In the genomic region with DNA sequence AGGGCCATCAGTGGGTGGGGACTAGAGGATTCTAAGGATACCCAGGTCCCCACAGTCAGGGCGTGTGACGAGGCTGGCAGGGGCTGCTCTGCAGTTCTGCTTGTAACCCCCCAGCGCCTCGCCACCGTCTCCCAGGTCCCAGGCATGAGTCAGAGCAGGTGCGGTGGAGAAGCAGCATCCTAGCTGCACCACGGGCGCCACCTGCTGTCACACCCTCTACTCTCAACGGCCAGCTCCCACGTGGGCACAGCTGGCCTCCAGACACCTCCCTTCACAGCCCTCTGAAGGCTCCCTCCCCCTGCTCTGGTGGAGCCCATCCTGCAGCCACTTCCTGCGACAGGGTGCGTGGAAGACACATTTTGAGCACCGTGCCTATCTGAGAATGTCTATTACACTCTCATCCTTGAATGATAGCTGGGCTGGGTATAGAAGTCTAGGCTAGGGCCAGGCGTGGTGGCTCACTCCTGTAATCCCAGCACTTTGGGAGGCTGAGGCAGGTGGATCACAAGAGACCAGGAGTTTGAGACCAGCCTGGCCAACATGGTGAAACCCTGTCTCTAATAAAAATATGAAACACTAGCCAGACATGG, we compare ENCODE assay signal across 15 cellular contexts. TPM values are rescaled to one million over a fixed set of nuclear protein-coding genes. Genes with fewer than 3 reads are reported as not detected.
DNase-seq lines count a peak whose midpoint lies in the region; FAIRE-seq and TF ChIP-seq lines count a peak whose summit lies in the region.
"Had no signal": no experiment of that assay in that cellular context is flagged by ENCODE, and none has a peak within 500 bp of the region (broad histone marks: within the 10 kb centered on the region; RNA-seq: fewer than 3 reads in every experiment).

No MANE protein-coding gene starts in this region.

- FAIRE-seq in bronchial epithelial cell (lab: Jason Lieb, UNC) = no peak

- H3K4me3 ChIP-seq in bronchial epithelial cell (ENCODE audit: low read depth, low read length) (no peak overlapping the region), trophoblast cell (ENCODE audit: low read depth, low read length) (no peak overlapping the region)
- H3K4me3 ChIP-seq: esophagus squamous epithelium had no signal

- H3K9ac ChIP-seq in trophoblast cell (ENCODE audit: low read length) = no peak overlapping the region

- H3K27me3 ChIP-seq in bronchial epithelial cell (ENCODE audit: control insufficient read depth, insufficient read depth, low read length) (peaks cover 2% of the 10 kb centered on the region), trophoblast cell (ENCODE audit: insufficient read depth, low read length) (no peaks in the 10 kb centered on the region)

- H2AK5ac ChIP-seq in trophoblast cell (ENCODE audit: low read length) = no peak overlapping the region

- no peak overlapping the region for H3K27ac ChIP-seq in trophoblast cell (ENCODE audit: low read depth, low read length)
- H3K27ac ChIP-seq: esophagus squamous epithelium had no signal

- no peak overlapping the region for H2BK5ac ChIP-seq in trophoblast cell (ENCODE audit: low read depth, low read length, poor library complexity)

- H3K36me3 ChIP-seq in bronchial epithelial cell (ENCODE audit: control insufficient read depth, insufficient read depth, low read length) = no peaks in the 10 kb centered on the region
- H3K36me3 ChIP-seq in trophoblast cell (ENCODE audit: control insufficient read depth in 1 of 2, insufficient read depth in 2 of 2, low read length in 2 of 2) = no peaks in the 10 kb centered on the region
- H3K36me3 ChIP-seq: esophagus squamous epithelium had no signal

- no peak overlapping the region for H2BK12ac ChIP-seq in trophoblast cell (ENCODE audit: low read length)

- no peaks in the 10 kb centered on the region for H3K79me2 ChIP-seq in trophoblast cell (ENCODE audit: control insufficient read depth, insufficient read depth, low read length, poor library complexity)

- H3K79me1 ChIP-seq in trophoblast cell (ENCODE audit: low read length) = no peaks in the 10 kb centered on the region

- no peak overlapping the region for H3K4me2 ChIP-seq in trophoblast cell (ENCODE audit: low read length)

- H3K4me1 ChIP-seq in trophoblast cell (ENCODE audit: control insufficient read depth in 1 of 2, insufficient read depth in 2 of 2, low read length in 2 of 2) = no peaks in the 10 kb centered on the region

- no peak overlapping the region for H2BK120ac ChIP-seq in trophoblast cell (ENCODE audit: insufficient read depth, low read length, poor library complexity)

- H4K8ac ChIP-seq in trophoblast cell (ENCODE audit: low read depth, low read length) = no peak overlapping the region

- H3K14ac ChIP-seq in trophoblast cell (ENCODE audit: low read length) = no peak overlapping the region

- H4K91ac ChIP-seq in trophoblast cell (ENCODE audit: low read depth, low read length) = no peak overlapping the region

- H3K18ac ChIP-seq in trophoblast cell (ENCODE audit: low read length) = no peak overlapping the region

- H3K9me3 ChIP-seq in trophoblast cell (ENCODE audit: insufficient read depth, low read depth, low read length) = peaks cover 7% of the 10 kb centered on the region

- H4K12ac ChIP-seq in trophoblast cell (ENCODE audit: low read depth, low read length) = no peak overlapping the region

- no CpG with 5 or more reads among the region's 14 CpGs for WGBS in trophoblast cell (ENCODE audit: extremely low coverage, insufficient coverage, insufficient read length)

- peak; percentile 26 for TF ChIP-seq CTCF in bronchial epithelial cell (IDR thresholded peaks at IDR 0.05; ENCODE audit: insufficient read depth, low read length, severe bottlenecking)

- H3K23ac ChIP-seq in trophoblast cell (ENCODE audit: low read length) = no peak overlapping the region

- DNase-seq in NCI-H82 (lab: John Stamatoyannopoulos, UW) (peak; percentile 45), NCI-H82 treated with DMSO at 0.1 percent for 48 hours (lab: John Stamatoyannopoulos, UW; ENCODE audit: unreplicated experiment) (no peak), NCI-H146 (lab: John Stamatoyannopoulos, UW) (peak; percentile 47), bronchial epithelial cell (ENCODE audit: low read depth) (no peak), trophoblast cell (peak; percentile 20 to 49), NCI-H2227 treated with DMSO at 0.1 percent for 48 hours (lab: John Stamatoyannopoulos, UW) (no peak), EL (no peak)
- DNase-seq in activated CD4-positive, CD25-positive, alpha-beta regulatory T cell (lab: John Stamatoyannopoulos, UW) = no peak
- DNase-seq: activated CD4-positive, alpha-beta T cell treated with anti-CD3 and anti-CD28 coated beads, Interleukin-2, amount 50 U/mL, for 1 hour; activated naive CD4-positive, alpha-beta T cell treated with Interleukin-2 at 50 U/mL for 16 hours; DMS 273 treated with DMSO at 0.1 percent for 48 hours; esophagus squamous epithelium; HFFc6; naive thymus-derived CD4-positive, alpha-beta T cell; NCI-H446 had no signal

- no peak overlapping the region for H2AFZ ChIP-seq in trophoblast cell (ENCODE audit: insufficient read depth, low read length, poor library complexity)

- H3K4ac ChIP-seq in trophoblast cell (ENCODE audit: low read depth, low read length) = no peak overlapping the region

RNA-seq across cellular contexts. Expression of gene NUDT14, which starts 6.9 kb away (rescaled TPM):
- 31.9 and 45.4 TPM in 2 replicates for total RNA-seq in bronchial epithelial cell
- 8.6 and 9.6 TPM in 2 replicates for polyA plus RNA-seq in trophoblast cell (2013)

RNA-seq across cellular contexts. Expression of gene JAG2, which starts 19.5 kb away (rescaled TPM):
- 31.6 and 45.3 TPM in 2 replicates for total RNA-seq in bronchial epithelial cell
- 1.6 and 2.0 TPM in 2 replicates for polyA plus RNA-seq in trophoblast cell (2013)

Comparison
In these comparisons a context has a peak if more than half of its experiments do, and no peak if none do; other contexts are left out.
1. DNase-seq: peak in NCI-H82 (single experiment), NCI-H146 (single experiment) and trophoblast cell (2 of 2); none in NCI-H82 treated with DMSO at 0.1 percent for 48 hours (single experiment), bronchial epithelial cell (single experiment), NCI-H2227 treated with DMSO at 0.1 percent for 48 hours (single experiment), EL (single experiment) and activated CD4-positive, CD25-positive, alpha-beta regulatory T cell (0 of 4).